In genomic region chr4:127783026-127783769, GRCh38 we compare ENCODE assay signal across 1 cellular context.
TF ChIP-seq lines count a peak whose summit lies in the region.

No MANE protein-coding gene starts in this region.

TF ChIP-seq in SK-N-SH, 30 proteins besides CTCF, POLR2A, EP300 and RAD21 (continued from another document):
- no peak for TF ChIP-seq ZBTB33 (IDR thresholded peaks at IDR 0.05; ENCODE audit: borderline replicate concordance, low read depth)
- no peak for TF ChIP-seq SIN3A (IDR thresholded peaks at IDR 0.05; ENCODE audit: borderline replicate concordance, low read depth, low read length)
